1 cellular context compared by ENCODE assay signal in genomic region chr19:35904312-35905068, GRCh38.
TF ChIP-seq lines count a peak whose summit lies in the region.

No MANE protein-coding gene starts in this region.

TF ChIP-seq in GM12878, 131 proteins besides CTCF, POLR2A, EP300 and RAD21:
- no peak for TF ChIP-seq PAX5 (IDR thresholded peaks at IDR 0.05; ENCODE audit: borderline replicate concordance, low read depth, low read length)
- TF ChIP-seq HCFC1 (IDR thresholded peaks at IDR 0.05; ENCODE audit: low read length), result no peak
- 0 out of 2 replicates have a peak, but pooled peaks have one; percentile 25 for TF ChIP-seq ZNF384 (IDR thresholded peaks at IDR 0.05; ENCODE audit: borderline replicate concordance, low read depth, low read length)
- TF ChIP-seq USF1 (IDR thresholded peaks at IDR 0.05; ENCODE audit: borderline replicate concordance, extremely low read length, insufficient read depth, low read depth, low read length), result no peak
- TF ChIP-seq KLF5 (IDR thresholded peaks at IDR 0.05; ENCODE audit: partially characterized antibody), result no peak
- no peak for TF ChIP-seq SMARCA5 (IDR thresholded peaks at IDR 0.05)
- TF ChIP-seq RUNX3 (IDR thresholded peaks at IDR 0.05; ENCODE audit: low read length), result no peak
